ENCODE assay signal across 1 cellular context in genomic region chr7:100835903-100836811, GRCh38.
TF ChIP-seq lines count a peak whose summit lies in the region.

No MANE protein-coding gene starts in this region.

TF ChIP-seq in K562, 482 proteins besides CTCF, POLR2A, EP300 and RAD21:
- TF ChIP-seq FOXK2 (conservative IDR thresholded peaks at IDR 0.05 in 1 of 2, IDR thresholded peaks at IDR 0.05 in 1 of 2; ENCODE audit: low read depth in 2 of 2) (no peak), PCBP2 (IDR thresholded peaks at IDR 0.05; ENCODE audit: low read depth, low read length, poor library complexity, severe bottlenecking) (no peak), ATF3 (IDR thresholded peaks at IDR 0.05) (0 out of 2 replicates have a peak, but pooled peaks have one; percentile 26), ATF3 (CRISPR knock-in tag; conservative IDR thresholded peaks at IDR 0.05) (no peak), CEBPB (tag; IDR thresholded peaks at IDR 0.05) (no peak), E2F1 (CRISPR knock-in tag; IDR thresholded peaks at IDR 0.05) (no peak), ZZZ3 (IDR thresholded peaks at IDR 0.05) (no peak), RBM34 (IDR thresholded peaks at IDR 0.05; ENCODE audit: borderline replicate concordance, insufficient read depth, low read length) (no peak), PRPF4 (IDR thresholded peaks at IDR 0.05; ENCODE audit: insufficient read depth, low read depth, low read length, poor library complexity, severe bottlenecking) (no peak), TFAP4 (CRISPR knock-in tag; IDR thresholded peaks at IDR 0.05; ENCODE audit: borderline replicate concordance) (peak; percentile 36), CBFB (CRISPR knock-in tag; IDR thresholded peaks at IDR 0.05) (no peak), PHF21A (IDR thresholded peaks at IDR 0.05; ENCODE audit: borderline replicate concordance, low read depth) (no peak), THAP12 (CRISPR knock-in tag; IDR thresholded peaks at IDR 0.05) (0 out of 2 replicates have a peak, but pooled peaks have one; percentile 11), C11orf30 (IDR thresholded peaks at IDR 0.05; ENCODE audit: low read depth) (peak; percentile 69), ARID4B (CRISPR knock-in tag; IDR thresholded peaks at IDR 0.05) (0 out of 2 replicates have a peak, but pooled peaks have one; percentile 21), POLR2G (IDR thresholded peaks at IDR 0.05; ENCODE audit: low read depth, low read length) (peak; percentile 43; the same call in 1 of the 2 replicates), ZNF316 (IDR thresholded peaks at IDR 0.05) (peak; percentile 81)
